Comparison of ENCODE assay signal across 18 cellular contexts in genomic region chr17:53627511-53627910, GRCh38.
A peak's percentile ranks its signal among the peaks of the same experiment; 100 is the strongest.
DNase-seq lines count a peak whose midpoint lies in the region; TF ChIP-seq lines count a peak whose summit lies in the region.
"Had no signal": no experiment of that assay in that cellular context is flagged by ENCODE, and none has a peak within 500 bp of the region (broad histone marks: within the 10 kb centered on the region; RNA-seq: fewer than 3 reads in every experiment).

No MANE protein-coding gene starts in this region.

- H3K4me3 Mint-ChIP-seq in neural progenitor cell: no peak overlapping the region
- H3K4me3 Mint-ChIP-seq: activated T-cell treated with anti-CD3 and anti-CD28 coated beads, Interleukin-2, amount 50 U/mL, for 4 hours; brain; CD4-positive, alpha-beta memory T cell; naive B cell; stimulated activated naive CD8-positive, alpha-beta T cell treated with anti-CD3 and anti-CD28 coated beads, Interleukin-15, amount 100 ng/mL, for 72 hours; T-cell had no signal

- no peaks in the 10 kb centered on the region for H3K27me3 Mint-ChIP-seq in neural progenitor cell (ENCODE audit: insufficient read depth, low read depth)
- H3K27me3 Mint-ChIP-seq: brain; CD4-positive, alpha-beta memory T cell; naive B cell; stimulated activated naive CD8-positive, alpha-beta T cell treated with anti-CD3 and anti-CD28 coated beads, Interleukin-15, amount 100 ng/mL, for 72 hours; T-cell had no signal

- H3K27ac ChIP-seq in neural progenitor cell (no peak overlapping the region), WERI-Rb-1 (no peak overlapping the region)

- H3K9me3 ChIP-seq in neural progenitor cell (ENCODE audit: low read depth): no peaks in the 10 kb centered on the region
- no peaks in the 10 kb centered on the region for H3K9me3 ChIP-seq in WERI-Rb-1 (ENCODE audit: severe bottlenecking)

- H3K4me1 ChIP-seq in neural progenitor cell: peaks cover 27% of the 10 kb centered on the region

- peaks cover 23% of the 10 kb centered on the region for H3K4me1 Mint-ChIP-seq in neural progenitor cell
- H3K4me1 Mint-ChIP-seq: brain; CD4-positive, alpha-beta memory T cell; naive B cell; stimulated activated naive CD8-positive, alpha-beta T cell treated with anti-CD3 and anti-CD28 coated beads, Interleukin-15, amount 100 ng/mL, for 72 hours; T-cell had no signal

- H3K4me3 ChIP-seq in BJ (ENCODE audit: low read depth, low read length) (no peak overlapping the region), neural progenitor cell (no peak overlapping the region), WERI-Rb-1 (ENCODE audit: low read depth, low read length) (no peak overlapping the region)

- no peak overlapping the region for H3K9ac ChIP-seq in neural progenitor cell

- H3K79me2 ChIP-seq in neural progenitor cell (ENCODE audit: low read depth): no peaks in the 10 kb centered on the region

- H3K27me3 ChIP-seq in BJ (ENCODE audit: control insufficient read depth, insufficient read depth, low read length) (no peaks in the 10 kb centered on the region), neural progenitor cell (no peaks in the 10 kb centered on the region), WERI-Rb-1 (ENCODE audit: insufficient read depth, low read depth, severe bottlenecking) (no peaks in the 10 kb centered on the region)

- H3K9me3 Mint-ChIP-seq in neural progenitor cell: peaks cover 3% of the 10 kb centered on the region

- POLR2A ChIA-PET in BJ (lab: Charles Lee): no interaction called here

- H3F3A ChIP-seq in neural progenitor cell (ENCODE audit: low read depth): peaks cover 24% of the 10 kb centered on the region

- H3K4me2 ChIP-seq in neural progenitor cell: no peak overlapping the region

- no peaks in the 10 kb centered on the region for H4K20me1 ChIP-seq in neural progenitor cell (ENCODE audit: low read depth)

- H3K36me3 ChIP-seq in BJ (ENCODE audit: control insufficient read depth, insufficient read depth, low read length) (no peaks in the 10 kb centered on the region), neural progenitor cell (no peaks in the 10 kb centered on the region), WERI-Rb-1 (no peaks in the 10 kb centered on the region)

- H3K36me3 Mint-ChIP-seq in neural progenitor cell: no peaks in the 10 kb centered on the region
- H3K36me3 Mint-ChIP-seq: brain; CD4-positive, alpha-beta memory T cell; naive B cell; T-cell had no signal

- CTCF ChIA-PET in BJ (lab: Yijun Ruan, JAX): no interaction called here

- TF ChIP-seq CTCF in BJ (IDR thresholded peaks at IDR 0.05; ENCODE audit: insufficient read depth, low read depth, low read length) (no peak), neural progenitor cell (IDR thresholded peaks at IDR 0.05) (no peak), WERI-Rb-1 (IDR thresholded peaks at IDR 0.05; ENCODE audit: low read depth, low read length) (no peak)

- DNase-seq in BJ (ENCODE audit: low read depth) (peak; percentile 43), M059J (ENCODE audit: low read depth) (peak; percentile 65), dermis blood vessel endothelial cell (peak; percentile 19), myocyte (ENCODE audit: low read depth) (peak; percentile 8), NCI-H510A (lab: John Stamatoyannopoulos, UW) (no peak), neural progenitor cell (ENCODE audit: low spot score) (no peak), cerebellum (ENCODE audit: low spot score) (no peak), WERI-Rb-1 (no peak)
- DNase-seq: activated CD4-positive, alpha-beta T cell treated with anti-CD3 and anti-CD28 coated beads for 48 hours; activated T-cell treated with anti-CD3 and anti-CD28 coated beads, Interleukin-2, amount 50 U/mL, for 4 hours; CD4-positive, alpha-beta memory T cell; erythroblast; naive B cell; NCI-H2107; right cardiac atrium; stimulated activated naive CD8-positive, alpha-beta T cell treated with anti-CD3 and anti-CD28 coated beads, Interleukin-15, amount 100 ng/mL, for 72 hours; T-cell had no signal

- no peak overlapping the region for H3K27ac Mint-ChIP-seq in neural progenitor cell
- H3K27ac Mint-ChIP-seq: brain; CD4-positive, alpha-beta memory T cell; naive B cell; stimulated activated naive CD8-positive, alpha-beta T cell treated with anti-CD3 and anti-CD28 coated beads, Interleukin-15, amount 100 ng/mL, for 72 hours; T-cell had no signal

- no peak overlapping the region for H2AFZ ChIP-seq in neural progenitor cell (replicated peaks)

Comparison
In these comparisons a context has a peak if more than half of its experiments do, and no peak if none do; other contexts are left out.
1. DNase-seq: peak in BJ (single experiment), M059J (single experiment), dermis blood vessel endothelial cell (single experiment) and myocyte (single experiment); none in NCI-H510A (single experiment), neural progenitor cell (single experiment), cerebellum (single experiment) and WERI-Rb-1 (single experiment).